In the genomic region with DNA sequence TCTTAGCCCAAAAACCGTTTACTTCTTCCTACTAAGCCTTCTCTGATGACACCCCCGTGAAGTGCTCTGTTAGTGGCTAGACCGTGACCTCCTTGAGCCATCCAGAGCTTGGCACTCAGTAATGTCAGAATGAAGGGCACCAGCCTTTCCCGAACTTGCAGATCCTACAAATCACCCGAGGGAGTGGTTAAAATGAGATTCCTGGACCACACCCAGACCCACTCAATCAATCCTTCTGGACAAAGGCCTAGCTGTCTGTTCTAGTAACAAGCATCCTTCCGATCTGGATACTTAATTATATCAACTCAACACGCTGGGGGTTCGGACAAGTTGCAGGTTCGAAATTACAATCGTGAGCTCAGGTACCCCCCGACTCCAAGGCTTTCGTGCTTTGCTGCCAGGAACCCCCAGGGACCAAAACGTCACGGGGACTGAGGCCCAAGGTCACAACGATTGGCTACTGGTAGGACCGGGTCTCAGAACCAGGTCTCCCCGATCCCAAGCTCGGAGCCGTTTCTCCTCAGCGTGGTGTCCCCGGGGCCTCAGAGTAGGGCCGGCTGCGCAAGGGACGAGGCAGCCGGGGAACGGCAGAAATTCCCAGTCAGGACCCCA, we compare ENCODE assay signal across 8 cellular contexts. TPM values are rescaled to one million over a fixed set of nuclear protein-coding genes. Genes with fewer than 3 reads are reported as not detected.
DNase-seq lines count a peak whose midpoint lies in the region; ATAC-seq and TF ChIP-seq lines count a peak whose summit lies in the region.

No MANE protein-coding gene starts in this region.

- ATAC-seq in GM19452 (IDR thresholded peaks at IDR 0.05; ENCODE audit: unreplicated experiment) (peak; percentile 42), HG03520 (IDR thresholded peaks at IDR 0.05; ENCODE audit: unreplicated experiment) (peak; percentile 26), left lung (peak; percentile 46)
- ATAC-seq in stimulated activated memory B cell treated with anti-CD40 and anti-IgM and Interleukin-4, amounts not matched to agents 10 μg/mL and 1 μg/mL and 100 μg/mL, for 72 hours, result peak; percentile 70

- CTCF ChIA-PET in Calu3 (lab: Charles Lee), result interaction anchor here (0.8 to 1.8 kb wide), 8 partner anchors 8 to 907 kb away, joined by 3 to 12 read pairs (median 4); partner anchors contain the start of gene POLR2C

- H3K36me3 ChIP-seq in left lung, result peaks cover 0 to 6% of the 10 kb centered on the region in 2 donors

- H3K4me1 ChIP-seq in left lung, result peaks cover 17 to 21% of the 10 kb centered on the region in 2 donors

- H3K27me3 ChIP-seq in left lung, result no peaks in the 10 kb centered on the region

- BruUV-seq in Calu3 (replicated peaks; lab: Mats Ljungman, UMichigan), result no TSS peak

- peak overlapping the region; percentile 89 to 97 for H3K4me3 ChIP-seq in left lung

- DNase-seq in Calu3 (peak; percentile 11), SHP77 (lab: John Stamatoyannopoulos, UW) (peak; percentile 22 to 27), cerebellum (ENCODE audit: low spot score) (peak; percentile 58), left lung (peak in 1 of 2 donors; percentile 46), GF-D8 (lab: John Stamatoyannopoulos, UW) (no peak)

- no peaks in the 10 kb centered on the region for H3K27me3 Mint-ChIP-seq in Calu3 (ENCODE audit: unreplicated experiment)
- no peaks in the 10 kb centered on the region for H3K27me3 Mint-ChIP-seq in stimulated activated memory B cell treated with anti-CD40 and anti-IgM and Interleukin-4, amounts not matched to agents 10 μg/mL and 1 μg/mL and 100 μg/mL, for 72 hours

- H3K4me1 Mint-ChIP-seq in Calu3 (ENCODE audit: low read depth, unreplicated experiment), result no peaks in the 10 kb centered on the region
- H3K4me1 Mint-ChIP-seq in stimulated activated memory B cell treated with anti-CD40 and anti-IgM and Interleukin-4, amounts not matched to agents 10 μg/mL and 1 μg/mL and 100 μg/mL, for 72 hours, result peaks cover 20% of the 10 kb centered on the region

- no peaks in the 10 kb centered on the region for H3K9me3 ChIP-seq in left lung

- H3K4me3 Mint-ChIP-seq in Calu3 (ENCODE audit: low read depth, unreplicated experiment), result peak overlapping the region; percentile 91
- peak overlapping the region; percentile 95 for H3K4me3 Mint-ChIP-seq in stimulated activated memory B cell treated with anti-CD40 and anti-IgM and Interleukin-4, amounts not matched to agents 10 μg/mL and 1 μg/mL and 100 μg/mL, for 72 hours

- H3K9me3 Mint-ChIP-seq in Calu3 (ENCODE audit: low read depth, unreplicated experiment), result no peaks in the 10 kb centered on the region
- H3K9me3 Mint-ChIP-seq in stimulated activated memory B cell treated with anti-CD40 and anti-IgM and Interleukin-4, amounts not matched to agents 10 μg/mL and 1 μg/mL and 100 μg/mL, for 72 hours, result no peaks in the 10 kb centered on the region

- TF ChIP-seq CTCF in Calu3 (IDR thresholded peaks at IDR 0.05; ENCODE audit: unreplicated experiment) (no peak), left lung (IDR thresholded peaks at IDR 0.05) (no peak)

- intact Hi-C loops in Calu3 (cut with micrococcal nuclease; ENCODE audit: unreplicated experiment) (no loop called here), left lung (cut with DNase I) (no loop called here)

- peak overlapping the region; percentile 88 for H3K27ac Mint-ChIP-seq in Calu3 (ENCODE audit: unreplicated experiment)
- peak overlapping the region; percentile 95 for H3K27ac Mint-ChIP-seq in stimulated activated memory B cell treated with anti-CD40 and anti-IgM and Interleukin-4, amounts not matched to agents 10 μg/mL and 1 μg/mL and 100 μg/mL, for 72 hours

- H3K27ac ChIP-seq in left lung, result peak overlapping the region; percentile 78 to 89

- H3K36me3 Mint-ChIP-seq in Calu3 (ENCODE audit: insufficient read depth, unreplicated experiment), result peaks cover 42% of the 10 kb centered on the region
- peaks cover 9% of the 10 kb centered on the region for H3K36me3 Mint-ChIP-seq in stimulated activated memory B cell treated with anti-CD40 and anti-IgM and Interleukin-4, amounts not matched to agents 10 μg/mL and 1 μg/mL and 100 μg/mL, for 72 hours

RNA-seq across cellular contexts. Expression of gene CIAPIN1, which starts 0.5 kb away (rescaled TPM):
- total RNA-seq in Calu3 (2022) (76.6 and 77.2 TPM in 2 replicates), cerebellum (47.6 TPM), left lung (10 to 100 TPM; 48.6 to 51.5 TPM)

RNA-seq across cellular contexts. Expression of gene COQ9, which starts 0.6 kb away (rescaled TPM):
- total RNA-seq in Calu3 (2022) (75.9 and 77.7 TPM in 2 replicates), cerebellum (43.2 TPM), left lung (10 to 100 TPM; 47.3 to 48.8 TPM)

RNA-seq across cellular contexts. Expression of gene POLR2C, which starts 15.8 kb away (rescaled TPM):
- total RNA-seq in Calu3 (2022), result 69.4 and 80.0 TPM in 2 replicates
- total RNA-seq in cerebellum, result 52.8 TPM
- total RNA-seq in left lung, result 10 to 100 TPM; 76.5 to 85.2 TPM

RNA-seq across cellular contexts. Expression of gene DOK4, which starts 39.7 kb away (rescaled TPM):
- total RNA-seq in Calu3 (2022), result 23.0 and 34.7 TPM in 2 replicates
- total RNA-seq in cerebellum, result 29.5 TPM
- total RNA-seq in left lung, result 100 to 1,000 TPM in 1 of 2 donors, 10 to 100 TPM in 1; 41.8 to 108 TPM

RNA-seq across cellular contexts. Expression of gene CCL17, which starts 42.1 kb away (rescaled TPM):
- total RNA-seq in Calu3 (2022) (not detected in 2 replicates), cerebellum (not detected), left lung (1 to 10 TPM; 1.1 to 6.4 TPM)
